37 cellular contexts compared by ENCODE assay signal in the genomic region with DNA sequence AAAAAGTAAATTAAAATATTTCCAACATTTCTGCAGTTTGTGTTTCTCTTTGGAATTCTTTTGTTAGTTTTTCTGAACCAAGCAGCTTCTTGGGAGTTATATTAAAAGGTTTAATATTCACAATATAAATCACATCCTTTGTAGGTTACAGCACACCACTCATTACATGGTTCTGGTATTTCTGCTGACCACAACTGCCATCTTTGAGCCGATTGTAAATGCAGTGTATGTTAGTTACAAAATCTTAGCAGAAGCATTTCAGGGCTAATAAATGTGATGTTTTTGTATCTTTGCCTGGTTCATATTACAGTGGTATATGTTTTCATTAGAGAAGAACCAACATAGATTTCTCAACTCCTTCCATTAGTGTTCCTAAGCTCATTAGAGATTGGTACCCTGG. TPM values are rescaled to one million over a fixed set of nuclear protein-coding genes. Genes with fewer than 3 reads are reported as not detected.
"Had no signal": no experiment of that assay in that cellular context is flagged by ENCODE, and none has a peak within 500 bp of the region (broad histone marks: within the 10 kb centered on the region; RNA-seq: fewer than 3 reads in every experiment).

No MANE protein-coding gene starts in this region.

- H3K27ac Mint-ChIP-seq: activated B cell treated with CpG ODN at 0.5 μM for 24 hours; activated CD4-positive, alpha-beta memory T cell treated with anti-CD3 and anti-CD28 coated beads for 36 hours; activated CD8-positive, alpha-beta memory T cell treated with anti-CD3 and anti-CD28 coated beads, Interleukin-2, amount 10 ng/mL, durations not matched to agents 7 days and 5 days; activated naive CD8-positive, alpha-beta T cell treated with anti-CD3 and anti-CD28 coated beads for 36 hours had no signal

- H3K9me3 ChIP-seq: body of pancreas, breast epithelium, Peyer's patch had no signal

- H3K9me3 Mint-ChIP-seq: activated B cell treated with CpG ODN at 0.5 μM for 24 hours; activated CD4-positive, alpha-beta memory T cell treated with anti-CD3 and anti-CD28 coated beads for 36 hours; activated naive CD8-positive, alpha-beta T cell treated with anti-CD3 and anti-CD28 coated beads for 36 hours had no signal

- H3K27me3 Mint-ChIP-seq: activated B cell treated with CpG ODN at 0.5 μM for 24 hours; activated naive CD8-positive, alpha-beta T cell treated with anti-CD3 and anti-CD28 coated beads for 36 hours had no signal

- ATAC-seq: activated CD8-positive, alpha-beta memory T cell treated with anti-CD3 and anti-CD28 coated beads, Interleukin-2, amount 10 ng/mL, durations not matched to agents 7 days and 5 days; body of pancreas; PC-3; Right ventricle myocardium inferior had no signal

- H3K36me3 Mint-ChIP-seq: activated CD4-positive, alpha-beta memory T cell treated with anti-CD3 and anti-CD28 coated beads for 36 hours; activated CD8-positive, alpha-beta memory T cell treated with anti-CD3 and anti-CD28 coated beads, Interleukin-2, amount 10 ng/mL, durations not matched to agents 7 days and 5 days; activated naive CD8-positive, alpha-beta T cell treated with anti-CD3 and anti-CD28 coated beads for 36 hours had no signal

- H3K4me3 ChIP-seq: body of pancreas, breast epithelium, Peyer's patch had no signal

- DNase-seq: activated B cell treated with CpG ODN at 0.5 μM for 24 hours; activated CD4-positive, alpha-beta memory T cell treated with anti-CD3 and anti-CD28 coated beads for 36 hours; activated CD4-positive, alpha-beta T cell treated with anti-CD3 and anti-CD28 coated beads for 4 hours; activated CD4-positive, alpha-beta T cell treated with anti-CD3 and anti-CD28 coated beads, Interleukin-2, amount 50 U/mL, for 1 hour; activated CD4-positive, CD25-positive, alpha-beta regulatory T cell treated with anti-CD3 and anti-CD28 coated beads, Interleukin-2, amount 50 U/mL, for 72 hours; activated CD8-positive, alpha-beta memory T cell treated with anti-CD3 and anti-CD28 coated beads for 24 hours; activated CD8-positive, alpha-beta memory T cell treated with anti-CD3 and anti-CD28 coated beads, Interleukin-2, amount 10 ng/mL, durations not matched to agents 7 days and 5 days; activated CD8-positive, alpha-beta memory T cell treated with anti-CD3 and anti-CD28 coated beads, Interleukin-2, amount 50 U/mL, for 48 hours; activated effector memory CD4-positive, alpha-beta T cell treated with Interleukin-2 at 50 U/mL for 16 hours; activated naive CD4-positive, alpha-beta T cell; activated naive CD4-positive, alpha-beta T cell treated with anti-CD3 and anti-CD28 coated beads, Interleukin-2, amount 50 U/mL, for 16 hours; activated naive CD8-positive, alpha-beta T cell treated with anti-CD3 and anti-CD28 coated beads for 36 hours; activated T-cell treated with anti-CD3 and anti-CD28 coated beads, Interleukin-2, amount 50 U/mL, for 48 hours; amniotic stem cell; aorta; body of pancreas; Kasumi-1; KG1; NCI-H1092 treated with DMSO at 0.1 percent for 48 hours; NCI-H1417; NCI-H146; NCI-H187 treated with DMSO at 0.1 percent for 48 hours; NCI-H2081; NCI-H2171 treated with DMSO at 0.1 percent for 48 hours; NCI-H2227 treated with DMSO at 0.1 percent for 48 hours; NCI-H446; NCI-H524 treated with DMSO at 0.1 percent for 48 hours; PC-3; Peyer's patch; RPMI8226; SW 1271; T-helper 1 cell; T-helper 2 cell; T-helper 9 cell had no signal

- H3K4me1 Mint-ChIP-seq: activated B cell treated with CpG ODN at 0.5 μM for 24 hours; activated CD8-positive, alpha-beta memory T cell treated with anti-CD3 and anti-CD28 coated beads, Interleukin-2, amount 10 ng/mL, durations not matched to agents 7 days and 5 days; activated naive CD8-positive, alpha-beta T cell treated with anti-CD3 and anti-CD28 coated beads for 36 hours had no signal

- H3K4me1 ChIP-seq: body of pancreas, breast epithelium, Peyer's patch had no signal

- H3K27me3 ChIP-seq: body of pancreas, breast epithelium, Peyer's patch had no signal

- H3K4me3 Mint-ChIP-seq: activated B cell treated with CpG ODN at 0.5 μM for 24 hours; activated CD4-positive, alpha-beta memory T cell treated with anti-CD3 and anti-CD28 coated beads for 36 hours; activated CD8-positive, alpha-beta memory T cell treated with anti-CD3 and anti-CD28 coated beads, Interleukin-2, amount 10 ng/mL, durations not matched to agents 7 days and 5 days; activated naive CD8-positive, alpha-beta T cell treated with anti-CD3 and anti-CD28 coated beads for 36 hours had no signal

- H3K27ac ChIP-seq: body of pancreas, breast epithelium, Peyer's patch, VCaP had no signal

- H3K36me3 ChIP-seq: breast epithelium, Peyer's patch had no signal

RNA-seq across cellular contexts. Expression of gene TSHZ2, which starts 19.1 kb away (rescaled TPM):
- total RNA-seq: PC-3 had no signal
